23 cellular contexts compared by ENCODE assay signal in the genomic region with DNA sequence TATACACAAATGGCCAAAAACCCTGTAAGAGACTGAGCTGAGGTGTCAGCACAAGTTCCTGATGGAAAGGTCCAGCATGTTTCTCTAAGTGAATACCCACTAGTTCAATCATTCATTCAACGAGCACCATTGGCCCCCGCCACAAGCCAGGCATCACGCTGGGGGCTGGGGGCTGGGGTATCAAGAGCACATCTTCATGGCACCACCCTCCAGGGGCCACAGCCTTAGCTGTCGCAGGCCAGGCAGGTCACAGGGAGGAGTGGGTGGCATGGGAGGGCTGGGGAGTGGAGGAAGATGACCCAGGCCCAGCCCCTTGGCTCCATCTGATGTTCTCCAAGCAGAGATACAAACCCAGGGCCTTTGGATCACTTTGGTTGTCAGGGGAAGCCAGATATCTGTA.
"Had no signal": no experiment of that assay in that cellular context is flagged by ENCODE, and none has a peak within 500 bp of the region (broad histone marks: within the 10 kb centered on the region; RNA-seq: fewer than 3 reads in every experiment).

No MANE protein-coding gene starts in this region.

- H3K36me3 ChIP-seq: left lung, neutrophil, stomach, upper lobe of left lung, WERI-Rb-1 had no signal

- ATAC-seq: activated CD8-positive, alpha-beta T cell treated with anti-CD3 and anti-CD28 coated beads, Interleukin-2, amount 10 ng/mL, durations not matched to agents 7 days and 5 days; foreskin keratinocyte; left lung; natural killer cell treated with Interleukin-12 subunit alpha and Interleukin-12 subunit beta and Interleukin-15 and Interleukin-18, amount 100 ng/mL, for 72 hours; sciatic nerve; stimulated activated effector memory CD8-positive, alpha-beta T cell treated with anti-CD3 and anti-CD28 coated beads, Interleukin-12 subunit alpha, Interleukin-12 subunit beta, amount 100 ng/mL, for 72 hours; T-cell had no signal

- H3K4me1 ChIP-seq: foreskin keratinocyte, left lung, parathyroid adenoma, upper lobe of left lung had no signal

- DNase-seq: activated CD4-positive, alpha-beta T cell treated with anti-CD3 and anti-CD28 coated beads, Interleukin-2, amount 50 U/mL, for 1 hour; activated CD4-positive, CD25-positive, alpha-beta regulatory T cell treated with anti-CD3 and anti-CD28 coated beads, Interleukin-2, amount 50 U/mL, for 72 hours; activated CD8-positive, alpha-beta T cell treated with anti-CD3 and anti-CD28 coated beads, Interleukin-2, amount 10 ng/mL, durations not matched to agents 7 days and 5 days; activated naive CD4-positive, alpha-beta T cell treated with anti-CD3 and anti-CD28 coated beads, Interleukin-2, amount 10 ng/mL, durations not matched to agents 7 days and 5 days; activated T-cell treated with anti-CD3 and anti-CD28 coated beads, Interleukin-2, amount 50 U/mL, for 48 hours; amygdala; cerebellar nuclear complex; effector CD8-positive, alpha-beta T cell; erythroblast; foreskin keratinocyte; kidney glomerular epithelial cell; left lung; small intestine; stimulated activated CD4-positive, alpha-beta T cell treated with anti-CD3 and anti-CD28 coated beads, Interleukin-2, amount 100 ng/mL, for 24 hours; stomach; T-cell; upper lobe of left lung; WERI-Rb-1 had no signal

- H3K9me3 ChIP-seq: neutrophil had no signal

- H3K27ac ChIP-seq: foreskin keratinocyte, left lung, neutrophil, parathyroid adenoma, stomach, upper lobe of left lung, WERI-Rb-1 had no signal

- H3K27me3 ChIP-seq: foreskin keratinocyte, left lung, stomach, upper lobe of left lung had no signal

- H3K4me3 ChIP-seq: left lung, stomach, upper lobe of left lung had no signal
